Comparison of ENCODE assay signal across 9 cellular contexts in genomic region chr9:69324549-69325401, GRCh38. TPM values are rescaled to one million over a fixed set of nuclear protein-coding genes. Genes with fewer than 3 reads are reported as not detected.
DNase-seq lines count a peak whose midpoint lies in the region; TF ChIP-seq lines count a peak whose summit lies in the region.
"Had no signal": no experiment of that assay in that cellular context is flagged by ENCODE, and none has a peak within 500 bp of the region (broad histone marks: within the 10 kb centered on the region; RNA-seq: fewer than 3 reads in every experiment).

Gene ENTREP1 (plus strand): TSS chr9:69325215. CDS start chr9:69325310, 95 bp downstream.

- H3K4me1 ChIP-seq in ES-I3 (ENCODE audit: insufficient read depth, low read length), result 0 out of 2 replicates have a peak, but pooled peaks cover 5% of the 10 kb centered on the region
- peaks cover 0 to 4% of the 10 kb centered on the region in 2 experiments; a peak in 1 of 4 replicates for H3K4me1 ChIP-seq in SK-N-SH (ENCODE audit: control insufficient read depth in 1 of 2, insufficient read depth in 2 of 2, low read depth in 1 of 2, low read length in 1 of 2)
- peaks cover 9% of the 10 kb centered on the region for H3K4me1 ChIP-seq in vagina

- H3K9ac ChIP-seq in ES-I3 (ENCODE audit: low read depth, low read length) (peak within 1 kb of the TSS; percentile 60), SK-N-SH (no peak within 1 kb of the TSS)

- TF ChIP-seq CTCF in SK-N-SH (IDR thresholded peaks at IDR 0.05), result no peak
- TF ChIP-seq CTCF in vagina (IDR thresholded peaks at IDR 0.05), result no peak

- intact Hi-C loops in vagina (cut with DNase I), result no loop called here

- CTCF ChIA-PET in SK-N-SH (lab: Yijun Ruan, JAX), result no interaction called here

- no peak within 1 kb of the TSS for H2AFZ ChIP-seq in SK-N-SH (ENCODE audit: low read depth)

- 1% methylated on average over 14 of the region's 81 CpGs for WGBS in SK-N-SH (ENCODE audit: low lambda C conversion rate)

- H4K20me1 ChIP-seq in SK-N-SH (ENCODE audit: insufficient read depth), result no peaks in the 10 kb centered on the region

- POLR2A ChIA-PET in SK-N-SH (lab: Yijun Ruan, JAX), result no interaction called here

- TF ChIP-seq EP300 in SK-N-SH (IDR thresholded peaks at IDR 0.05; ENCODE audit: borderline replicate concordance in 1 of 2, low read depth in 1 of 2, low read length in 1 of 2), result no peak

- H3K27ac ChIP-seq in SK-N-SH (ENCODE audit: low read depth in 2 of 2, low read length in 1 of 2) (no peak within 1 kb of the TSS), vagina (peak within 1 kb of the TSS; percentile 43)
- H3K27ac ChIP-seq: SK-N-MC had no signal

- no peak for TF ChIP-seq RAD21 in SK-N-SH (IDR thresholded peaks at IDR 0.05; ENCODE audit: low read length)

- no peaks in the 10 kb centered on the region for H3K36me3 ChIP-seq in ES-I3 (ENCODE audit: insufficient read depth, low read length)
- H3K36me3 ChIP-seq in SK-N-SH (replicated peaks in 1 of 2; ENCODE audit: control insufficient read depth in 1 of 2, insufficient read depth in 2 of 2, low read length in 1 of 2), result no peaks in the 10 kb centered on the region
- no peaks in the 10 kb centered on the region for H3K36me3 ChIP-seq in vagina

- H3K4me3 ChIP-seq in SK-N-SH (ENCODE audit: low read depth in 2 of 2, low read length in 1 of 2) (peak within 1 kb of the TSS in 1 of 2 experiments; percentile 29; a peak in 2 of 4 replicates), vagina (peak within 1 kb of the TSS; percentile 51 to 56)
- H3K4me3 ChIP-seq: SK-N-MC had no signal

- H3K4me2 ChIP-seq in SK-N-SH, result peak within 1 kb of the TSS; percentile 44; the same call in 1 of the 2 replicates

- no peaks in the 10 kb centered on the region for H3K9me2 ChIP-seq in SK-N-SH

- H3K9me3 ChIP-seq in ES-I3 (ENCODE audit: control insufficient read depth, insufficient read depth, low read length) (no peaks in the 10 kb centered on the region), SK-N-SH (no peaks in the 10 kb centered on the region), vagina (no peaks in the 10 kb centered on the region)

- H3K27me3 ChIP-seq in SK-N-SH (ENCODE audit: insufficient read depth) (peaks cover 77% of the 10 kb centered on the region), vagina (no peaks in the 10 kb centered on the region)

- no peaks in the 10 kb centered on the region for H3F3A ChIP-seq in SK-N-SH (replicated peaks; ENCODE audit: insufficient read depth)

- peak; percentile 21 for DNase-seq in HT-29 (ENCODE audit: low spot score)
- peak; percentile 73 for DNase-seq in SK-N-SH
- peak; percentile 9 for DNase-seq in fibroblast of gingiva (ENCODE audit: low read depth)
- peak; percentile 75 for DNase-seq in mucosa of gallbladder (ENCODE audit: low spot score)
- DNase-seq in vagina (ENCODE audit: extremely low spot score in 2 of 2), result no peak
- DNase-seq in stimulated activated naive CD4-positive, alpha-beta T cell treated with Interleukin-2 at 50 U/mL for 16 hours (lab: John Stamatoyannopoulos, UW), result no peak
- DNase-seq in GM19240 (ENCODE audit: insufficient read length, low spot score), result no peak

- no peaks in the 10 kb centered on the region for H3K79me2 ChIP-seq in SK-N-SH (ENCODE audit: insufficient read depth)

- TF ChIP-seq POLR2A in vagina (IDR thresholded peaks at IDR 0.05), result no peak

TF ChIP-seq in SK-N-SH, 30 proteins besides CTCF, POLR2A, EP300 and RAD21:
- TF ChIP-seq GATA2 (CRISPR knock-in tag; IDR thresholded peaks at IDR 0.05), result no peak
- peak; percentile 88; the same call in 1 of the 2 replicates for TF ChIP-seq EZH2phosphoT487 (IDR thresholded peaks at IDR 0.05; ENCODE audit: borderline replicate concordance, low read depth)
- no peak for TF ChIP-seq POLR2AphosphoS5 (IDR thresholded peaks at IDR 0.05; ENCODE audit: low read depth, low read length)
TF ChIP-seq in SK-N-SH: peak in this region for 1.

RNA-seq across cellular contexts. Expression of gene ENTREP1, which starts in this region (rescaled TPM):
- total RNA-seq in HT-29 (2014; rRNA removed; shearing (Covaris generic)), result not detected in 2 replicates
- polyA plus RNA-seq in SK-N-SH (2012; rRNA removed), result not detected in 2 replicates
- not detected in 2 replicates for polyA plus RNA-seq in SK-N-SH (2012; cell fraction: cytosol; rRNA removed)
- 0.04 and 0.07 TPM in 2 replicates for polyA plus RNA-seq in SK-N-SH (2012; cell fraction: nucleus; rRNA removed)
- 10.1 TPM for total RNA-seq in mucosa of gallbladder
- total RNA-seq in vagina, result 12.5 TPM

Comparison
In these comparisons a context has a peak if more than half of its experiments do, and no peak if none do; other contexts are left out.
1. RNA of gene ENTREP1 (total RNA-seq): 12.5 TPM in vagina (single experiment) and 10.1 TPM in mucosa of gallbladder (single experiment); not detected in HT-29; every median in the first group is over 10 times any median in the second.
2. Peak in DNase-seq in HT-29; RNA of the gene not detected or under 1 TPM.
3. Peak in DNase-seq and H3K4me2 ChIP-seq in SK-N-SH; RNA of the gene not detected or under 1 TPM.
4. DNase-seq: peak in fibroblast of gingiva (single experiment) and mucosa of gallbladder (single experiment); none in vagina (0 of 2), stimulated activated naive CD4-positive, alpha-beta T cell treated with Interleukin-2 at 50 U/mL for 16 hours (single experiment) and GM19240 (single experiment).